1 cellular context compared by ENCODE assay signal in the genomic region with DNA sequence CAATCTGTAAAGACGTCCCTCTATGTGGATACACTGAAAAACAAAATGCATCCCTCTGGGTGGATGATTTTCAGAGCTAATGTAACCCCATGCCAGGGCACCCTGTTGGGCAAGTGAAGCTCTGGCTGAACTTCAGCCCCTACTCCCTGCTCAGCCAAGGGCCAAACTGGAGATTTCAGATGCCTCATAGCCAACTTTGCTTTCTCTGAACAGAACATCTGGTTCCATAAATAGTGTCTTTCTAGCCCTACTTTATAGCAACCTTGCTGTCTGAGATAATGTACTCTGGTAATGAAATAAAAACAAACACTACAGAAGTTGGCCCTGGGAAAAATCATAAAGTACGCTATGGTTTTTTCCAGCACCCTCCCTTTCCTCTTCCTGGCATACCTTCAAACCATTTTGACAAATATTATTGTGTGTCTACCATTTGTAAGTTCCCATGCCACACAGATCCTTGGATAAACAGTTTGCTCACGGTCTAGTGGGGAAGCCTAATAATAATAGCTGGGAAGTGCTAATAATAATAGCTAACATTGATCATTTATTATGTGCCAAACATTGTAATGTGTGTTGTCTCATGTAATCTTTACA.
TF ChIP-seq lines count a peak whose summit lies in the region.

No MANE protein-coding gene starts in this region.

TF ChIP-seq in K562, 482 proteins besides CTCF, POLR2A, EP300 and RAD21:
- no peak for TF ChIP-seq POLR3G (IDR thresholded peaks at IDR 0.05; ENCODE audit: extremely low read depth, insufficient read length, insufficient replicate concordance)
- no peak for TF ChIP-seq GTF2F1 (IDR thresholded peaks at IDR 0.05; ENCODE audit: low read depth, low read length)
- no peak for TF ChIP-seq ZNF133 (CRISPR knock-in tag; IDR thresholded peaks at IDR 0.05)
- no peak for TF ChIP-seq SUPT5H (IDR thresholded peaks at IDR 0.05)
- no peak for TF ChIP-seq GABPB2 (CRISPR knock-in tag; conservative IDR thresholded peaks at IDR 0.05)
- TF ChIP-seq, protein P1, sequence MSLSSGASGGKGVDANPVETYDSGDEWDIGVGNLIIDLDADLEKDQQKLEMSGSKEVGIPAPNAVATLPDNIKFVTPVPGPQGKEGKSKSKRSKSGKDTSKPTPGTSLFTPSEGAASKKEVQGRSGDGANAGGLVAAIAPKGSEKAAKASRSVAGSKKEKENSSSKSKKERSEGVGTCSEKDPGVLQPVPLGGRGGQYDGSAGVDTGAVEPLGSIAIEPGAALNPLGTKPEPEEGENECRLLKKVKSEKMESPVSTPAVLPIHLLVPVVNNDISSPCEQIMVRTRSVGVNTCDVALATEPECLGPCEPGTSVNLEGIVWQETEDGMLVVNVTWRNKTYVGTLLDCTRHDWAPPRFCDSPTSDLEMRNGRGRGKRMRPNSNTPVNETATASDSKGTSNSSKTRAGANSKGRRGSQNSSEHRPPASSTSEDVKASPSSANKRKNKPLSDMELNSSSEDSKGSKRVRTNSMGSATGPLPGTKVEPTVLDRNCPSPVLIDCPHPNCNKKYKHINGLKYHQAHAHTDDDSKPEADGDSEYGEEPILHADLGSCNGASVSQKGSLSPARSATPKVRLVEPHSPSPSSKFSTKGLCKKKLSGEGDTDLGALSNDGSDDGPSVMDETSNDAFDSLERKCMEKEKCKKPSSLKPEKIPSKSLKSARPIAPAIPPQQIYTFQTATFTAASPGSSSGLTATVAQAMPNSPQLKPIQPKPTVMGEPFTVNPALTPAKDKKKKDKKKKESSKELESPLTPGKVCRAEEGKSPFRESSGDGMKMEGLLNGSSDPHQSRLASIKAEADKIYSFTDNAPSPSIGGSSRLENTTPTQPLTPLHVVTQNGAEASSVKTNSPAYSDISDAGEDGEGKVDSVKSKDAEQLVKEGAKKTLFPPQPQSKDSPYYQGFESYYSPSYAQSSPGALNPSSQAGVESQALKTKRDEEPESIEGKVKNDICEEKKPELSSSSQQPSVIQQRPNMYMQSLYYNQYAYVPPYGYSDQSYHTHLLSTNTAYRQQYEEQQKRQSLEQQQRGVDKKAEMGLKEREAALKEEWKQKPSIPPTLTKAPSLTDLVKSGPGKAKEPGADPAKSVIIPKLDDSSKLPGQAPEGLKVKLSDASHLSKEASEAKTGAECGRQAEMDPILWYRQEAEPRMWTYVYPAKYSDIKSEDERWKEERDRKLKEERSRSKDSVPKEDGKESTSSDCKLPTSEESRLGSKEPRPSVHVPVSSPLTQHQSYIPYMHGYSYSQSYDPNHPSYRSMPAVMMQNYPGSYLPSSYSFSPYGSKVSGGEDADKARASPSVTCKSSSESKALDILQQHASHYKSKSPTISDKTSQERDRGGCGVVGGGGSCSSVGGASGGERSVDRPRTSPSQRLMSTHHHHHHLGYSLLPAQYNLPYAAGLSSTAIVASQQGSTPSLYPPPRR (CRISPR knock-in tag; IDR thresholded peaks at IDR 0.05; ENCODE audit: borderline replicate concordance): no peak
- TF ChIP-seq, protein P2, sequence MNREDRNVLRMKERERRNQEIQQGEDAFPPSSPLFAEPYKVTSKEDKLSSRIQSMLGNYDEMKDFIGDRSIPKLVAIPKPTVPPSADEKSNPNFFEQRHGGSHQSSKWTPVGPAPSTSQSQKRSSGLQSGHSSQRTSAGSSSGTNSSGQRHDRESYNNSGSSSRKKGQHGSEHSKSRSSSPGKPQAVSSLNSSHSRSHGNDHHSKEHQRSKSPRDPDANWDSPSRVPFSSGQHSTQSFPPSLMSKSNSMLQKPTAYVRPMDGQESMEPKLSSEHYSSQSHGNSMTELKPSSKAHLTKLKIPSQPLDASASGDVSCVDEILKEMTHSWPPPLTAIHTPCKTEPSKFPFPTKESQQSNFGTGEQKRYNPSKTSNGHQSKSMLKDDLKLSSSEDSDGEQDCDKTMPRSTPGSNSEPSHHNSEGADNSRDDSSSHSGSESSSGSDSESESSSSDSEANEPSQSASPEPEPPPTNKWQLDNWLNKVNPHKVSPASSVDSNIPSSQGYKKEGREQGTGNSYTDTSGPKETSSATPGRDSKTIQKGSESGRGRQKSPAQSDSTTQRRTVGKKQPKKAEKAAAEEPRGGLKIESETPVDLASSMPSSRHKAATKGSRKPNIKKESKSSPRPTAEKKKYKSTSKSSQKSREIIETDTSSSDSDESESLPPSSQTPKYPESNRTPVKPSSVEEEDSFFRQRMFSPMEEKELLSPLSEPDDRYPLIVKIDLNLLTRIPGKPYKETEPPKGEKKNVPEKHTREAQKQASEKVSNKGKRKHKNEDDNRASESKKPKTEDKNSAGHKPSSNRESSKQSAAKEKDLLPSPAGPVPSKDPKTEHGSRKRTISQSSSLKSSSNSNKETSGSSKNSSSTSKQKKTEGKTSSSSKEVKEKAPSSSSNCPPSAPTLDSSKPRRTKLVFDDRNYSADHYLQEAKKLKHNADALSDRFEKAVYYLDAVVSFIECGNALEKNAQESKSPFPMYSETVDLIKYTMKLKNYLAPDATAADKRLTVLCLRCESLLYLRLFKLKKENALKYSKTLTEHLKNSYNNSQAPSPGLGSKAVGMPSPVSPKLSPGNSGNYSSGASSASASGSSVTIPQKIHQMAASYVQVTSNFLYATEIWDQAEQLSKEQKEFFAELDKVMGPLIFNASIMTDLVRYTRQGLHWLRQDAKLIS (CRISPR knock-in tag; IDR thresholded peaks at IDR 0.05): no peak
